In the genomic region with DNA sequence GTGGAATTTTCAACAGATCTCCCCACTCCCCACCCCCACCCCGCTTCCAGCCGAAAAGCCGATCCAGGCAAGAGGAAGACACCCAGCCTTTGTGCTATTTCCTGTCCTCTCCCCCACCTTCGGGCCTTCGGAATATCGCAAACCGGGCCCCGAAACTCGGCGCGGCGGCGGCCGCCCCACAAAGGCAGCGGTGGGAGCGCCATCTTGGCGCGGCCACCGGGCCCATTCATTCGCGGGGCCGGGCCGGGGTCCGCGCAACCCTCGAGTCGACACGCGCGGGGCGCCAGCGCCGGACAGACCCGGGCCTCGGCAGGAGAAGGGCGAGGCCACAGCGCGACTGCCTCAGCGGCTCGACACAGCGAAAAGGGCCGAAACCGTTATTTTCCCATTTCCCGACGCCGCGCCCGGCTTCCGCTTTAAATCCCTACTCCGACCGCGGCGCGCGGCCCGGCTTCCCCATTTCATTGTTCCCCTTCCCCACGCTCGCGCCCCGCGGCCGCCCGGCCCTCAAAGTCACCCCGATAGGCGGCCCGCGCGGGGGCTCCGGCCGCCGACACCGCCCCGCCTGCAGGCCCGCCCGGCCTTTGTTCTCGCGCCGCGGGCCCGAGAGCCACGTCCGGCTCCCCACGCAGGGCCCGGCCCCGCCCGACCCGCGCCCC, we compare ENCODE assay signal across 1 cellular context.
TF ChIP-seq lines count a peak whose summit lies in the region.

No MANE protein-coding gene starts in this region.

TF ChIP-seq in K562, 482 proteins besides CTCF, POLR2A, EP300 and RAD21 (continued from another document and continues in another):
- TF ChIP-seq, protein P1, sequence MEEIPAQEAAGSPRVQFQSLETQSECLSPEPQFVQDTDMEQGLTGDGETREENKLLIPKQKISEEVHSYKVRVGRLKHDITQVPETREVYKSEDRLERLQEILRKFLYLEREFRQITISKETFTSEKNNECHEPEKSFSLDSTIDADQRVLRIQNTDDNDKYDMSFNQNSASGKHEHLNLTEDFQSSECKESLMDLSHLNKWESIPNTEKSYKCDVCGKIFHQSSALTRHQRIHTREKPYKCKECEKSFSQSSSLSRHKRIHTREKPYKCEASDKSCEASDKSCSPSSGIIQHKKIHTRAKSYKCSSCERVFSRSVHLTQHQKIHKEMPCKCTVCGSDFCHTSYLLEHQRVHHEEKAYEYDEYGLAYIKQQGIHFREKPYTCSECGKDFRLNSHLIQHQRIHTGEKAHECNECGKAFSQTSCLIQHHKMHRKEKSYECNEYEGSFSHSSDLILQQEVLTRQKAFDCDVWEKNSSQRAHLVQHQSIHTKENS (CRISPR knock-in tag; IDR thresholded peaks at IDR 0.05): no peak
- TF ChIP-seq, protein P2, sequence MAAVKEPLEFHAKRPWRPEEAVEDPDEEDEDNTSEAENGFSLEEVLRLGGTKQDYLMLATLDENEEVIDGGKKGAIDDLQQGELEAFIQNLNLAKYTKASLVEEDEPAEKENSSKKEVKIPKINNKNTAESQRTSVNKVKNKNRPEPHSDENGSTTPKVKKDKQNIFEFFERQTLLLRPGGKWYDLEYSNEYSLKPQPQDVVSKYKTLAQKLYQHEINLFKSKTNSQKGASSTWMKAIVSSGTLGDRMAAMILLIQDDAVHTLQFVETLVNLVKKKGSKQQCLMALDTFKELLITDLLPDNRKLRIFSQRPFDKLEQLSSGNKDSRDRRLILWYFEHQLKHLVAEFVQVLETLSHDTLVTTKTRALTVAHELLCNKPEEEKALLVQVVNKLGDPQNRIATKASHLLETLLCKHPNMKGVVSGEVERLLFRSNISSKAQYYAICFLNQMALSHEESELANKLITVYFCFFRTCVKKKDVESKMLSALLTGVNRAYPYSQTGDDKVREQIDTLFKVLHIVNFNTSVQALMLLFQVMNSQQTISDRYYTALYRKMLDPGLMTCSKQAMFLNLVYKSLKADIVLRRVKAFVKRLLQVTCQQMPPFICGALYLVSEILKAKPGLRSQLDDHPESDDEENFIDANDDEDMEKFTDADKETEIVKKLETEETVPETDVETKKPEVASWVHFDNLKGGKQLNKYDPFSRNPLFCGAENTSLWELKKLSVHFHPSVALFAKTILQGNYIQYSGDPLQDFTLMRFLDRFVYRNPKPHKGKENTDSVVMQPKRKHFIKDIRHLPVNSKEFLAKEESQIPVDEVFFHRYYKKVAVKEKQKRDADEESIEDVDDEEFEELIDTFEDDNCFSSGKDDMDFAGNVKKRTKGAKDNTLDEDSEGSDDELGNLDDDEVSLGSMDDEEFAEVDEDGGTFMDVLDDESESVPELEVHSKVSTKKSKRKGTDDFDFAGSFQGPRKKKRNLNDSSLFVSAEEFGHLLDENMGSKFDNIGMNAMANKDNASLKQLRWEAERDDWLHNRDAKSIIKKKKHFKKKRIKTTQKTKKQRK (IDR thresholded peaks at IDR 0.05; ENCODE audit: borderline replicate concordance, low read depth, low read length): no peak
- TF ChIP-seq, protein P3, sequence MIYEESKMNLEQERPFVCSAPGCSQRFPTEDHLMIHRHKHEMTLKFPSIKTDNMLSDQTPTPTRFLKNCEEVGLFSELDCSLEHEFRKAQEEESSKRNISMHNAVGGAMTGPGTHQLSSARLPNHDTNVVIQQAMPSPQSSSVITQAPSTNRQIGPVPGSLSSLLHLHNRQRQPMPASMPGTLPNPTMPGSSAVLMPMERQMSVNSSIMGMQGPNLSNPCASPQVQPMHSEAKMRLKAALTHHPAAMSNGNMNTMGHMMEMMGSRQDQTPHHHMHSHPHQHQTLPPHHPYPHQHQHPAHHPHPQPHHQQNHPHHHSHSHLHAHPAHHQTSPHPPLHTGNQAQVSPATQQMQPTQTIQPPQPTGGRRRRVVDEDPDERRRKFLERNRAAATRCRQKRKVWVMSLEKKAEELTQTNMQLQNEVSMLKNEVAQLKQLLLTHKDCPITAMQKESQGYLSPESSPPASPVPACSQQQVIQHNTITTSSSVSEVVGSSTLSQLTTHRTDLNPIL (CRISPR knock-in tag; IDR thresholded peaks at IDR 0.05): no peak
- TF ChIP-seq GABPA (tag; conservative IDR thresholded peaks at IDR 0.05; ENCODE audit: low read depth): peak; percentile 47
- no peak for TF ChIP-seq ASH1L (IDR thresholded peaks at IDR 0.05; ENCODE audit: borderline replicate concordance, low read depth, partially characterized antibody)
- TF ChIP-seq ARID2 (IDR thresholded peaks at IDR 0.05): no peak
- no peak for TF ChIP-seq HDAC6 (IDR thresholded peaks at IDR 0.05; ENCODE audit: low read depth, low read length)
- TF ChIP-seq CHD1 (IDR thresholded peaks at IDR 0.05; ENCODE audit: low read length): peak; percentile 96
- TF ChIP-seq ATF7 (IDR thresholded peaks at IDR 0.05): 0 out of 2 replicates have a peak, but pooled peaks have one; percentile 40
- TF ChIP-seq ZNF561 (CRISPR knock-in tag; conservative IDR thresholded peaks at IDR 0.05): no peak
- no peak for TF ChIP-seq CBFA2T3 (IDR thresholded peaks at IDR 0.05)
- no peak for TF ChIP-seq POLR2H (tag; IDR thresholded peaks at IDR 0.05; ENCODE audit: low read depth)
- no peak for TF ChIP-seq MCM2 (IDR thresholded peaks at IDR 0.05; ENCODE audit: low read depth)
- no peak for TF ChIP-seq ZNF224 (CRISPR knock-in tag; IDR thresholded peaks at IDR 0.05)
- TF ChIP-seq BRD9 (IDR thresholded peaks at IDR 0.05; ENCODE audit: low read depth, partially characterized antibody): no peak
- peak; percentile 52 for TF ChIP-seq PHF20 (IDR thresholded peaks at IDR 0.05; ENCODE audit: partially characterized antibody)
- TF ChIP-seq, protein P4, sequence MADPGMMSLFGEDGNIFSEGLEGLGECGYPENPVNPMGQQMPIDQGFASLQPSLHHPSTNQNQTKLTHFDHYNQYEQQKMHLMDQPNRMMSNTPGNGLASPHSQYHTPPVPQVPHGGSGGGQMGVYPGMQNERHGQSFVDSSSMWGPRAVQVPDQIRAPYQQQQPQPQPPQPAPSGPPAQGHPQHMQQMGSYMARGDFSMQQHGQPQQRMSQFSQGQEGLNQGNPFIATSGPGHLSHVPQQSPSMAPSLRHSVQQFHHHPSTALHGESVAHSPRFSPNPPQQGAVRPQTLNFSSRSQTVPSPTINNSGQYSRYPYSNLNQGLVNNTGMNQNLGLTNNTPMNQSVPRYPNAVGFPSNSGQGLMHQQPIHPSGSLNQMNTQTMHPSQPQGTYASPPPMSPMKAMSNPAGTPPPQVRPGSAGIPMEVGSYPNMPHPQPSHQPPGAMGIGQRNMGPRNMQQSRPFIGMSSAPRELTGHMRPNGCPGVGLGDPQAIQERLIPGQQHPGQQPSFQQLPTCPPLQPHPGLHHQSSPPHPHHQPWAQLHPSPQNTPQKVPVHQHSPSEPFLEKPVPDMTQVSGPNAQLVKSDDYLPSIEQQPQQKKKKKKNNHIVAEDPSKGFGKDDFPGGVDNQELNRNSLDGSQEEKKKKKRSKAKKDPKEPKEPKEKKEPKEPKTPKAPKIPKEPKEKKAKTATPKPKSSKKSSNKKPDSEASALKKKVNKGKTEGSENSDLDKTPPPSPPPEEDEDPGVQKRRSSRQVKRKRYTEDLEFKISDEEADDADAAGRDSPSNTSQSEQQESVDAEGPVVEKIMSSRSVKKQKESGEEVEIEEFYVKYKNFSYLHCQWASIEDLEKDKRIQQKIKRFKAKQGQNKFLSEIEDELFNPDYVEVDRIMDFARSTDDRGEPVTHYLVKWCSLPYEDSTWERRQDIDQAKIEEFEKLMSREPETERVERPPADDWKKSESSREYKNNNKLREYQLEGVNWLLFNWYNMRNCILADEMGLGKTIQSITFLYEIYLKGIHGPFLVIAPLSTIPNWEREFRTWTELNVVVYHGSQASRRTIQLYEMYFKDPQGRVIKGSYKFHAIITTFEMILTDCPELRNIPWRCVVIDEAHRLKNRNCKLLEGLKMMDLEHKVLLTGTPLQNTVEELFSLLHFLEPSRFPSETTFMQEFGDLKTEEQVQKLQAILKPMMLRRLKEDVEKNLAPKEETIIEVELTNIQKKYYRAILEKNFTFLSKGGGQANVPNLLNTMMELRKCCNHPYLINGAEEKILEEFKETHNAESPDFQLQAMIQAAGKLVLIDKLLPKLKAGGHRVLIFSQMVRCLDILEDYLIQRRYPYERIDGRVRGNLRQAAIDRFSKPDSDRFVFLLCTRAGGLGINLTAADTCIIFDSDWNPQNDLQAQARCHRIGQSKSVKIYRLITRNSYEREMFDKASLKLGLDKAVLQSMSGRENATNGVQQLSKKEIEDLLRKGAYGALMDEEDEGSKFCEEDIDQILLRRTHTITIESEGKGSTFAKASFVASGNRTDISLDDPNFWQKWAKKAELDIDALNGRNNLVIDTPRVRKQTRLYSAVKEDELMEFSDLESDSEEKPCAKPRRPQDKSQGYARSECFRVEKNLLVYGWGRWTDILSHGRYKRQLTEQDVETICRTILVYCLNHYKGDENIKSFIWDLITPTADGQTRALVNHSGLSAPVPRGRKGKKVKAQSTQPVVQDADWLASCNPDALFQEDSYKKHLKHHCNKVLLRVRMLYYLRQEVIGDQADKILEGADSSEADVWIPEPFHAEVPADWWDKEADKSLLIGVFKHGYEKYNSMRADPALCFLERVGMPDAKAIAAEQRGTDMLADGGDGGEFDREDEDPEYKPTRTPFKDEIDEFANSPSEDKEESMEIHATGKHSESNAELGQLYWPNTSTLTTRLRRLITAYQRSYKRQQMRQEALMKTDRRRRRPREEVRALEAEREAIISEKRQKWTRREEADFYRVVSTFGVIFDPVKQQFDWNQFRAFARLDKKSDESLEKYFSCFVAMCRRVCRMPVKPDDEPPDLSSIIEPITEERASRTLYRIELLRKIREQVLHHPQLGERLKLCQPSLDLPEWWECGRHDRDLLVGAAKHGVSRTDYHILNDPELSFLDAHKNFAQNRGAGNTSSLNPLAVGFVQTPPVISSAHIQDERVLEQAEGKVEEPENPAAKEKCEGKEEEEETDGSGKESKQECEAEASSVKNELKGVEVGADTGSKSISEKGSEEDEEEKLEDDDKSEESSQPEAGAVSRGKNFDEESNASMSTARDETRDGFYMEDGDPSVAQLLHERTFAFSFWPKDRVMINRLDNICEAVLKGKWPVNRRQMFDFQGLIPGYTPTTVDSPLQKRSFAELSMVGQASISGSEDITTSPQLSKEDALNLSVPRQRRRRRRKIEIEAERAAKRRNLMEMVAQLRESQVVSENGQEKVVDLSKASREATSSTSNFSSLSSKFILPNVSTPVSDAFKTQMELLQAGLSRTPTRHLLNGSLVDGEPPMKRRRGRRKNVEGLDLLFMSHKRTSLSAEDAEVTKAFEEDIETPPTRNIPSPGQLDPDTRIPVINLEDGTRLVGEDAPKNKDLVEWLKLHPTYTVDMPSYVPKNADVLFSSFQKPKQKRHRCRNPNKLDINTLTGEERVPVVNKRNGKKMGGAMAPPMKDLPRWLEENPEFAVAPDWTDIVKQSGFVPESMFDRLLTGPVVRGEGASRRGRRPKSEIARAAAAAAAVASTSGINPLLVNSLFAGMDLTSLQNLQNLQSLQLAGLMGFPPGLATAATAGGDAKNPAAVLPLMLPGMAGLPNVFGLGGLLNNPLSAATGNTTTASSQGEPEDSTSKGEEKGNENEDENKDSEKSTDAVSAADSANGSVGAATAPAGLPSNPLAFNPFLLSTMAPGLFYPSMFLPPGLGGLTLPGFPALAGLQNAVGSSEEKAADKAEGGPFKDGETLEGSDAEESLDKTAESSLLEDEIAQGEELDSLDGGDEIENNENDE (IDR thresholded peaks at IDR 0.05; ENCODE audit: low read depth, low read length): no peak
- TF ChIP-seq IFI16 (CRISPR knock-in tag; IDR thresholded peaks at IDR 0.05): no peak
- TF ChIP-seq ZNF584 (CRISPR knock-in tag; IDR thresholded peaks at IDR 0.05; ENCODE audit: low read depth): no peak
- peak; percentile 50 for TF ChIP-seq CXXC5 (CRISPR knock-in tag; IDR thresholded peaks at IDR 0.05)
- TF ChIP-seq KHSRP (IDR thresholded peaks at IDR 0.05): no peak
- TF ChIP-seq, protein P5, sequence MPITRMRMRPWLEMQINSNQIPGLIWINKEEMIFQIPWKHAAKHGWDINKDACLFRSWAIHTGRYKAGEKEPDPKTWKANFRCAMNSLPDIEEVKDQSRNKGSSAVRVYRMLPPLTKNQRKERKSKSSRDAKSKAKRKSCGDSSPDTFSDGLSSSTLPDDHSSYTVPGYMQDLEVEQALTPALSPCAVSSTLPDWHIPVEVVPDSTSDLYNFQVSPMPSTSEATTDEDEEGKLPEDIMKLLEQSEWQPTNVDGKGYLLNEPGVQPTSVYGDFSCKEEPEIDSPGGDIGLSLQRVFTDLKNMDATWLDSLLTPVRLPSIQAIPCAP (CRISPR knock-in tag; IDR thresholded peaks at IDR 0.05; ENCODE audit: borderline replicate concordance): no peak
- TF ChIP-seq, protein P6, sequence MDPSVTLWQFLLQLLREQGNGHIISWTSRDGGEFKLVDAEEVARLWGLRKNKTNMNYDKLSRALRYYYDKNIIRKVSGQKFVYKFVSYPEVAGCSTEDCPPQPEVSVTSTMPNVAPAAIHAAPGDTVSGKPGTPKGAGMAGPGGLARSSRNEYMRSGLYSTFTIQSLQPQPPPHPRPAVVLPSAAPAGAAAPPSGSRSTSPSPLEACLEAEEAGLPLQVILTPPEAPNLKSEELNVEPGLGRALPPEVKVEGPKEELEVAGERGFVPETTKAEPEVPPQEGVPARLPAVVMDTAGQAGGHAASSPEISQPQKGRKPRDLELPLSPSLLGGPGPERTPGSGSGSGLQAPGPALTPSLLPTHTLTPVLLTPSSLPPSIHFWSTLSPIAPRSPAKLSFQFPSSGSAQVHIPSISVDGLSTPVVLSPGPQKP (CRISPR knock-in tag; IDR thresholded peaks at IDR 0.05): no peak
- TF ChIP-seq, protein P7, sequence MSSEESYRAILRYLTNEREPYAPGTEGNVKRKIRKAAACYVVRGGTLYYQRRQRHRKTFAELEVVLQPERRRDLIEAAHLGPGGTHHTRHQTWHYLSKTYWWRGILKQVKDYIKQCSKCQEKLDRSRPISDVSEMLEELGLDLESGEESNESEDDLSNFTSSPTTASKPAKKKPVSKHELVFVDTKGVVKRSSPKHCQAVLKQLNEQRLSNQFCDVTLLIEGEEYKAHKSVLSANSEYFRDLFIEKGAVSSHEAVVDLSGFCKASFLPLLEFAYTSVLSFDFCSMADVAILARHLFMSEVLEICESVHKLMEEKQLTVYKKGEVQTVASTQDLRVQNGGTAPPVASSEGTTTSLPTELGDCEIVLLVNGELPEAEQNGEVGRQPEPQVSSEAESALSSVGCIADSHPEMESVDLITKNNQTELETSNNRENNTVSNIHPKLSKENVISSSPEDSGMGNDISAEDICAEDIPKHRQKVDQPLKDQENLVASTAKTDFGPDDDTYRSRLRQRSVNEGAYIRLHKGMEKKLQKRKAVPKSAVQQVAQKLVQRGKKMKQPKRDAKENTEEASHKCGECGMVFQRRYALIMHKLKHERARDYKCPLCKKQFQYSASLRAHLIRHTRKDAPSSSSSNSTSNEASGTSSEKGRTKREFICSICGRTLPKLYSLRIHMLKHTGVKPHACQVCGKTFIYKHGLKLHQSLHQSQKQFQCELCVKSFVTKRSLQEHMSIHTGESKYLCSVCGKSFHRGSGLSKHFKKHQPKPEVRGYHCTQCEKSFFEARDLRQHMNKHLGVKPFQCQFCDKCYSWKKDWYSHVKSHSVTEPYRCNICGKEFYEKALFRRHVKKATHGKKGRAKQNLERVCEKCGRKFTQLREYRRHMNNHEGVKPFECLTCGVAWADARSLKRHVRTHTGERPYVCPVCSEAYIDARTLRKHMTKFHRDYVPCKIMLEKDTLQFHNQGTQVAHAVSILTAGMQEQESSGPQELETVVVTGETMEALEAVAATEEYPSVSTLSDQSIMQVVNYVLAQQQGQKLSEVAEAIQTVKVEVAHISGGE (CRISPR knock-in tag; IDR thresholded peaks at IDR 0.05): no peak; a peak in 1 of 6 replicates
- TF ChIP-seq CBX3 (IDR thresholded peaks at IDR 0.05; ENCODE audit: borderline replicate concordance in 1 of 2, low read length in 2 of 2): no peak
